ENCODE assay signal across 1 cellular context in genomic region chr22:49958462-49958921, GRCh38.
TF ChIP-seq lines count a peak whose summit lies in the region.

No MANE protein-coding gene starts in this region.

TF ChIP-seq in WTC11, 78 proteins besides CTCF, POLR2A, EP300 and RAD21 (continued from another document):
- TF ChIP-seq E2F4 (CRISPR knock-in tag; IDR thresholded peaks at IDR 0.05; ENCODE audit: borderline replicate concordance, low read depth) (no peak), TEAD1 (CRISPR knock-in tag; IDR thresholded peaks at IDR 0.05) (no peak), OVOL2 (CRISPR knock-in tag; IDR thresholded peaks at IDR 0.05; ENCODE audit: borderline replicate concordance) (no peak)
- TF ChIP-seq, protein P1, sequence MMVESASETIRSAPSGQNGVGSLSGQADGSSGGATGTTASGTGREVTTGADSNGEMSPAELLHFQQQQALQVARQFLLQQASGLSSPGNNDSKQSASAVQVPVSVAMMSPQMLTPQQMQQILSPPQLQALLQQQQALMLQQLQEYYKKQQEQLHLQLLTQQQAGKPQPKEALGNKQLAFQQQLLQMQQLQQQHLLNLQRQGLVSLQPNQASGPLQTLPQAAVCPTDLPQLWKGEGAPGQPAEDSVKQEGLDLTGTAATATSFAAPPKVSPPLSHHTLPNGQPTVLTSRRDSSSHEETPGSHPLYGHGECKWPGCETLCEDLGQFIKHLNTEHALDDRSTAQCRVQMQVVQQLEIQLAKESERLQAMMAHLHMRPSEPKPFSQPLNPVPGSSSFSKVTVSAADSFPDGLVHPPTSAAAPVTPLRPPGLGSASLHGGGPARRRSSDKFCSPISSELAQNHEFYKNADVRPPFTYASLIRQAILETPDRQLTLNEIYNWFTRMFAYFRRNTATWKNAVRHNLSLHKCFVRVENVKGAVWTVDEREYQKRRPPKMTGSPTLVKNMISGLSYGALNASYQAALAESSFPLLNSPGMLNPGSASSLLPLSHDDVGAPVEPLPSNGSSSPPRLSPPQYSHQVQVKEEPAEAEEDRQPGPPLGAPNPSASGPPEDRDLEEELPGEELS (CRISPR knock-in tag; IDR thresholded peaks at IDR 0.05): no peak
